8 cellular contexts compared by ENCODE assay signal in the genomic region with DNA sequence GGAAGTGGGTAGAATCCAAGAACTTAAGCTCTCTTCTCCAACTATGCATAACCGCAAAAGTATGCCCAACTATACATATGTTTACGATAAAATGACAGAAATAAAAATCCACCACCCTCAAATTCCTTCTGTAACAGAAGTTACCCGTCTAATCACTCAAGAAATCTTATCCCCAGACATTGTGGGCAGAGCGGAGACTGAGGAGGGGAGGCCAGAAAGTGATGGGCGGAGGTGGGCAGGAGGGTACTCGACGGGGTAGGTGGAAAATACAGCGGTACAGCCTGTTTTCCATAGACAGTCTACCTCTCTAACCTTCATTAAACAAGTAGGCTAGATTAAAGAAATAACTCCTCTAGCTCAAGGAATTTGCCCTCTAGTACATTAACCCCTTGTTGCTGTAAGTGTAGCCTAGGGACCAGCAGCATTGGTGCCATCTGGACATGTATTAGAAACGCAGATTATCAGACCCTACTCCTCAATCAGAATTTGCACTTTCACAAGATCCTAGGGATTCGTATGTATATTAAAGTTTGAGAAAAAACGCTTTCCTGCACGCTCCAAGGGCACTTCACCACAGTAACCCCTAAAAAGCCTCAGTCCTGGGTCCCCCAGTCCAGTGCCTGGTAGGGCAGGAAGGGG.
DNase-seq lines count a peak whose midpoint lies in the region; ATAC-seq, FAIRE-seq and TF ChIP-seq lines count a peak whose summit lies in the region.

No MANE protein-coding gene starts in this region.

- peak overlapping the region; percentile 85 for H2AFZ ChIP-seq in neuron (ENCODE audit: low read depth, low read length)

- H3K9me3 Mint-ChIP-seq in dendritic cell treated with granulocyte-macrophage colony-stimulating factor and Interleukin-4, amounts not matched to agents 40 ng/mL and 50 ng/mL, for 4 days: no peaks in the 10 kb centered on the region

- no peaks in the 10 kb centered on the region for H3K36me3 ChIP-seq in KOPT-K1 (ENCODE audit: insufficient read depth, low read length)
- H3K36me3 ChIP-seq in neuron (ENCODE audit: insufficient read depth, low read length): no peaks in the 10 kb centered on the region

- peak overlapping the region; percentile 96 for H3K27ac Mint-ChIP-seq in dendritic cell treated with granulocyte-macrophage colony-stimulating factor and Interleukin-4, amounts not matched to agents 40 ng/mL and 50 ng/mL, for 4 days

- DNase-seq in GM12864 (ENCODE audit: low read depth) (no peak), RCC 7860 (ENCODE audit: low spot score) (no peak), GM13977 (ENCODE audit: low spot score) (no peak), GM10248 (ENCODE audit: extremely low spot score) (no peak)

- no peak for FAIRE-seq in RCC 7860 (lab: Jason Lieb, UNC)

- in situ Hi-C loops in GM13977 (cut with MboI; ENCODE audit: low pct_unique_long_range_greater_than_20kb, low sequenced_read_pairs, unreplicated experiment): no loop called here

- no peaks in the 10 kb centered on the region for H3K9me3 ChIP-seq in KOPT-K1 (ENCODE audit: insufficient read depth, low read length, poor library complexity, severe bottlenecking)
- H3K9me3 ChIP-seq in neuron (ENCODE audit: low read length): no peaks in the 10 kb centered on the region

- H3K27me3 ChIP-seq in neuron (ENCODE audit: insufficient read depth, low read length): no peaks in the 10 kb centered on the region

- peaks cover 20% of the 10 kb centered on the region for H3K4me1 Mint-ChIP-seq in dendritic cell treated with granulocyte-macrophage colony-stimulating factor and Interleukin-4, amounts not matched to agents 40 ng/mL and 50 ng/mL, for 4 days (ENCODE audit: low read depth)

- TF ChIP-seq CTCF in GM12864 (IDR thresholded peaks at IDR 0.05; ENCODE audit: low read depth, low read length, missing control alignments) (no peak), GM13977 (IDR thresholded peaks at IDR 0.05; ENCODE audit: extremely low read depth, insufficient read depth, missing control alignments) (no peak), GM10248 (IDR thresholded peaks at IDR 0.05; ENCODE audit: control extremely low read depth, extremely low read depth, low read depth, missing control alignments) (no peak)

- intact Hi-C loops in dendritic cell treated with granulocyte-macrophage colony-stimulating factor and Interleukin-4, amounts not matched to agents 40 ng/mL and 50 ng/mL, for 4 days (cut with micrococcal nuclease): loop anchor here (2.0 to 5.0 kb wide), 3 partner anchors 65 to 306 kb away; partner anchors contain the start of genes ACTR6, BLTP3B and GAS2L3

- H3K4me1 ChIP-seq in neuron (ENCODE audit: insufficient read depth, low read length): peaks cover 19% of the 10 kb centered on the region

- H3K4me3 Mint-ChIP-seq in dendritic cell treated with granulocyte-macrophage colony-stimulating factor and Interleukin-4, amounts not matched to agents 40 ng/mL and 50 ng/mL, for 4 days: peak overlapping the region; percentile 99

- peak overlapping the region; percentile 86 for H3K27ac ChIP-seq in KOPT-K1 (ENCODE audit: low read depth, low read length, poor library complexity, severe bottlenecking)

- H3K36me3 Mint-ChIP-seq in dendritic cell treated with granulocyte-macrophage colony-stimulating factor and Interleukin-4, amounts not matched to agents 40 ng/mL and 50 ng/mL, for 4 days (ENCODE audit: low read depth): peaks cover 14% of the 10 kb centered on the region

- POLR2A ChIA-PET in GM10248 (lab: Yijun Ruan, JAX): interaction anchor here (0.6 to 0.7 kb wide), 2 partner anchors 290 to 1488 kb away, joined by 4 to 5 read pairs; no protein-coding TSS in a partner anchor

- H3K4me3 ChIP-seq in GM12864 (ENCODE audit: low read depth, low read length) (peak overlapping the region; percentile 100), neuron (ENCODE audit: low read length) (peak overlapping the region; percentile 69)

- peak; percentile 8 for ATAC-seq in GM21723 (IDR thresholded peaks at IDR 0.05; ENCODE audit: unreplicated experiment)

- H3K27me3 Mint-ChIP-seq in dendritic cell treated with granulocyte-macrophage colony-stimulating factor and Interleukin-4, amounts not matched to agents 40 ng/mL and 50 ng/mL, for 4 days: no peaks in the 10 kb centered on the region

- CTCF ChIA-PET in GM10248 (lab: Yijun Ruan, JAX): interaction anchor here (0.7 to 3.1 kb wide), 8 partner anchors 10 to 139 kb away, joined by 3 to 7 read pairs (median 4); partner anchors contain the start of gene ACTR6
